In the genomic region with DNA sequence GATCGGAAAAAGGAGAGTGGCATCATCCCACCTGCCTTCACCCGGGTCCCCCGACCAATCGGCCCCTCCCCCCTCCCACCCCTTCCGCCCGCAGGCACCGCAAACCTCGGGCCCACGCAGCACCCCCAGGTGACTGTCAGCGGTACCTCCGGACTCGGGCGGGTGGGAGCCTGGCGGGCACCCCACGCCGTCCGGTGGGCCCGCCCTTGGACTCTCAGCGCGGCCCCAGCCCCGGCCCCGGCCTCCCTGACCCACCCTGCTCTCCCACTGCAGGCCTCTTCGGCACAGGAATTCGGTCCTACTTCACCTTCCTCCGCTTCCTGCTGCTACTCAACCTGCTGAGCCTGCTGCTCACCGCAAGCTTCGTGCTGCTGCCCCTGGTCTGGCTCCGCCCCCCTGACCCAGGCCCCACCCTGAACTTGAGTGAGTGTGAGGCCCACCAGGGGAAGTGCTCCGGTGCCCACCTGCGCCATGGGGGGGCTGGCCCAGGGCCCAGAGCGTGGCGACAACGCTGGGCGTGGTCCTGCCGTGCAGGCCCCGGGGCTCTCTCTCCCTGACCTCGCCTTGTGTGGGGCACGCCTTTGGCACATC, we compare ENCODE assay signal across 8 cellular contexts. TPM values are rescaled to one million over a fixed set of nuclear protein-coding genes. Genes with fewer than 3 reads are reported as not detected.
DNase-seq lines count a peak whose midpoint lies in the region; ATAC-seq and TF ChIP-seq lines count a peak whose summit lies in the region.

No MANE protein-coding gene starts in this region.

- H2AFZ ChIP-seq in MM.1S (ENCODE audit: low read length) = no peak overlapping the region

- H3K9me3 Mint-ChIP-seq in activated naive CD4-positive, alpha-beta T cell treated with anti-CD3 and anti-CD28 coated beads, Interleukin-2, amount 50 U/mL, for 72 hours = no peaks in the 10 kb centered on the region
- no peaks in the 10 kb centered on the region for H3K9me3 Mint-ChIP-seq in memory B cell

- ATAC-seq in activated naive CD4-positive, alpha-beta T cell treated with anti-CD3 and anti-CD28 coated beads, Interleukin-2, amount 50 U/mL, for 72 hours = peak; percentile 5 to 6
- ATAC-seq in memory B cell (ENCODE audit: low read depth) = peak; percentile 60
- no peak for ATAC-seq in GM21619 (IDR thresholded peaks at IDR 0.05; ENCODE audit: unreplicated experiment)
- no peak for ATAC-seq in HG03159 (IDR thresholded peaks at IDR 0.05; ENCODE audit: unreplicated experiment)

- peak overlapping the region; percentile 83; the same call in 1 of the 2 replicates for H3K27ac ChIP-seq in MM.1S (ENCODE audit: low read length)
- peak overlapping the region; percentile 88 to 91 (median 90) for H3K27ac ChIP-seq in transverse colon

- H3K36me3 ChIP-seq in GM06990 (ENCODE audit: control insufficient read depth, insufficient read depth, low read length) (peaks cover 35% of the 10 kb centered on the region), MM.1S (replicated peaks; ENCODE audit: insufficient read depth, low read length) (peaks cover 4% of the 10 kb centered on the region), transverse colon (no peaks in the 10 kb centered on the region)

- peaks cover 59% of the 10 kb centered on the region for H3K4me1 Mint-ChIP-seq in memory B cell

- H3K27me3 ChIP-seq in GM06990 (replicated peaks; ENCODE audit: control insufficient read depth, insufficient read depth, low read length) (no peaks in the 10 kb centered on the region), MM.1S (replicated peaks; ENCODE audit: insufficient read depth, low read length) (no peaks in the 10 kb centered on the region), transverse colon (peaks cover 16% of the 10 kb centered on the region)

- H3K9ac ChIP-seq in MM.1S (ENCODE audit: low read length) = peak overlapping the region; percentile 93

- H4K20me1 ChIP-seq in MM.1S (ENCODE audit: insufficient read depth, low read length) = no peaks in the 10 kb centered on the region

- no peak for TF ChIP-seq POLR2A in transverse colon (IDR thresholded peaks at IDR 0.05)

- peak overlapping the region; percentile 97 for H3K4me2 ChIP-seq in MM.1S (ENCODE audit: low read depth, low read length)

- in situ Hi-C loops in transverse colon (cut with MboI; ENCODE audit: low pct_ligation_motif_present in 1 of 4, low pct_unique_long_range_greater_than_20kb in 1 of 4, low sequenced_read_pairs in 3 of 4) = no loop called here

- H3K4me1 ChIP-seq in MM.1S (ENCODE audit: low read length) (peaks cover 35% of the 10 kb centered on the region), transverse colon (peaks cover 15 to 46% (median 38%) of the 10 kb centered on the region in 4 donors)

- peaks cover 30 to 46% of the 10 kb centered on the region in 2 donors for H3K36me3 Mint-ChIP-seq in activated naive CD4-positive, alpha-beta T cell treated with anti-CD3 and anti-CD28 coated beads, Interleukin-2, amount 50 U/mL, for 72 hours
- H3K36me3 Mint-ChIP-seq in memory B cell = peaks cover 26% of the 10 kb centered on the region

- peak overlapping the region; percentile 93 for H3K4me3 Mint-ChIP-seq in memory B cell

- TF ChIP-seq CTCF in GM06990 (IDR thresholded peaks at IDR 0.05; ENCODE audit: insufficient read depth, low read length, poor library complexity, severe bottlenecking) (peak; percentile 31), MM.1S (IDR thresholded peaks at IDR 0.05; ENCODE audit: low read length) (peak; percentile 18; the same call in 1 of the 2 replicates), transverse colon (IDR thresholded peaks at IDR 0.05) (no peak)

- H3F3A ChIP-seq in MM.1S (ENCODE audit: insufficient read depth, low read length) = peaks cover 41% of the 10 kb centered on the region

- no peaks in the 10 kb centered on the region for H3K27me3 Mint-ChIP-seq in memory B cell

- peak overlapping the region; percentile 73 to 74 for H3K27ac Mint-ChIP-seq in activated naive CD4-positive, alpha-beta T cell treated with anti-CD3 and anti-CD28 coated beads, Interleukin-2, amount 50 U/mL, for 72 hours
- peak overlapping the region; percentile 56 for H3K27ac Mint-ChIP-seq in memory B cell

- WGBS in transverse colon (ENCODE audit: low coverage in 1 of 2), 2 donors = 13% methylated on average over 15 of the region's 38 CpGs; no CpG with 5 or more reads in 1 of the 2 donors

- TF ChIP-seq EP300 in transverse colon (IDR thresholded peaks at IDR 0.05; ENCODE audit: low read depth) = no peak

- intact Hi-C loops in transverse colon (cut with DNase I; ENCODE audit: low total_unique reads) = no loop called here

- DNase-seq in GM06990 (ENCODE audit: extremely low read depth, insufficient read length) = peak; percentile 87
- DNase-seq in MM.1S = peak; percentile 81
- peak in 1 of 2 donors; percentile 80 for DNase-seq in activated naive CD4-positive, alpha-beta T cell treated with anti-CD3 and anti-CD28 coated beads, Interleukin-2, amount 50 U/mL, for 72 hours (ENCODE audit: low spot score in 2 of 2)
- DNase-seq in memory B cell (ENCODE audit: low spot score in 2 of 2) = peak; percentile 71 to 84
- peak; percentile 83 for DNase-seq in transverse colon
- no peak for DNase-seq in ecto neural progenitor cell (ENCODE audit: low spot score)

- peaks cover 71% of the 10 kb centered on the region for H3K79me2 ChIP-seq in MM.1S (ENCODE audit: low read length)

- H3K9me3 ChIP-seq in MM.1S (replicated peaks; ENCODE audit: insufficient read depth, low read length) (no peaks in the 10 kb centered on the region), transverse colon (no peaks in the 10 kb centered on the region)

- no peaks in the 10 kb centered on the region for H3K9me2 ChIP-seq in MM.1S (replicated peaks; ENCODE audit: insufficient read depth, low read length)

- peak overlapping the region; percentile 72 for H3K4me3 ChIP-seq in GM06990 (replicated peaks; ENCODE audit: low read depth, low read length)
- peak overlapping the region; percentile 74 for H3K4me3 ChIP-seq in MM.1S (ENCODE audit: low read length)
- peak overlapping the region in 3 of 4 donors; percentile 7 to 48 (median 33) for H3K4me3 ChIP-seq in transverse colon

RNA-seq across cellular contexts. Expression of a gene that starts 1.6 kb away (rescaled TPM):
- total RNA-seq in activated naive CD4-positive, alpha-beta T cell treated with anti-CD3 and anti-CD28 coated beads, Interleukin-2, amount 50 U/mL, for 72 hours = 100 to 1,000 TPM; 165 to 187 TPM
- 10 to 100 TPM in 2 of 4 donors, 1 to 10 TPM in 2; 1.2 to 40.8 (median 9.8) TPM for total RNA-seq in transverse colon

RNA-seq across cellular contexts. Expression of a gene that starts 3.6 kb away (rescaled TPM):
- 100 to 1,000 TPM; 165 to 233 TPM for total RNA-seq in activated naive CD4-positive, alpha-beta T cell treated with anti-CD3 and anti-CD28 coated beads, Interleukin-2, amount 50 U/mL, for 72 hours
- total RNA-seq in transverse colon = 100 to 1,000 TPM in 1 of 4 donors, 10 to 100 TPM in 3; 39.7 to 181 (median 68.0) TPM

RNA-seq across cellular contexts. Expression of a gene that starts 14.0 kb away (rescaled TPM):
- not detected for total RNA-seq in activated naive CD4-positive, alpha-beta T cell treated with anti-CD3 and anti-CD28 coated beads, Interleukin-2, amount 50 U/mL, for 72 hours
- total RNA-seq in transverse colon = not detected

RNA-seq across cellular contexts. Expression of a gene that starts 36.2 kb away (rescaled TPM):
- total RNA-seq in activated naive CD4-positive, alpha-beta T cell treated with anti-CD3 and anti-CD28 coated beads, Interleukin-2, amount 50 U/mL, for 72 hours = 10 to 100 TPM; 84.0 to 92.7 TPM
- 100 to 1,000 TPM; 102 to 121 (median 106) TPM for total RNA-seq in transverse colon

RNA-seq across cellular contexts. Expression of a gene that starts 54.7 kb away (rescaled TPM):
- total RNA-seq in activated naive CD4-positive, alpha-beta T cell treated with anti-CD3 and anti-CD28 coated beads, Interleukin-2, amount 50 U/mL, for 72 hours = 100 to 1,000 TPM; 129 to 234 TPM
- total RNA-seq in transverse colon = 10 to 100 TPM in 1 of 4 donors, 1 to 10 TPM in 3; 7.4 to 27.9 (median 9.4) TPM

Comparison
In these comparisons a context has a peak if more than half of its experiments do, and no peak if none do; other contexts are left out.
1. CTCF ChIP-seq: peak in GM06990 (single experiment) and MM.1S (single experiment); none in transverse colon (0 of 5).
2. ATAC-seq: peak in activated naive CD4-positive, alpha-beta T cell treated with anti-CD3 and anti-CD28 coated beads, Interleukin-2, amount 50 U/mL, for 72 hours (2 of 2) and memory B cell (single experiment); none in GM21619 (single experiment) and HG03159 (single experiment).
3. Peak in every context shown above with its lines, with median percentiles within 50 percentile points of each other: H3K4me3 ChIP-seq.